ENCODE assay signal across 1 cellular context in the genomic region with DNA sequence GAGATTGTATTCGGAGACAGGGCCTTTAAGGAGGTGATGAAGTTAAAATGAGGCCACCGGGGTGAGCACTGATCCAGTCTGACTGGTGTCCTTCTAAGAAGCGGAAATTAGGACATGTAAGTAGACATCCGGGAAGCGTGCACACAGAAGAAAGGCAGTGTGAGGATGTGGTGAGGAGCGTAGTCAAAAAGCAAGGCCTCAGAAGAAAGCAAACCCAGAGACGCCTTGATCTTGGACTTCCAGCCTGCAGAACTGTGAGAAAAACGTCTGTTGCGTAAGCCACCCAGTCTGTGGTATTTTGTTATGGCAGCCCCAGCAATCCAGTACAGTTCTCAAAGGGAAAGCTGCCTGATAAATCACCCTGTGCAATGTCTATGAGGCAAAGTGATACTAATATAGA.
TF ChIP-seq lines count a peak whose summit lies in the region.

No MANE protein-coding gene starts in this region.

TF ChIP-seq in GM23338, 12 proteins besides CTCF, POLR2A, EP300 and RAD21:
- TF ChIP-seq CREB1 (CRISPR knock-in tag; IDR thresholded peaks at IDR 0.05; ENCODE audit: low read depth): no peak
- TF ChIP-seq, protein P1, sequence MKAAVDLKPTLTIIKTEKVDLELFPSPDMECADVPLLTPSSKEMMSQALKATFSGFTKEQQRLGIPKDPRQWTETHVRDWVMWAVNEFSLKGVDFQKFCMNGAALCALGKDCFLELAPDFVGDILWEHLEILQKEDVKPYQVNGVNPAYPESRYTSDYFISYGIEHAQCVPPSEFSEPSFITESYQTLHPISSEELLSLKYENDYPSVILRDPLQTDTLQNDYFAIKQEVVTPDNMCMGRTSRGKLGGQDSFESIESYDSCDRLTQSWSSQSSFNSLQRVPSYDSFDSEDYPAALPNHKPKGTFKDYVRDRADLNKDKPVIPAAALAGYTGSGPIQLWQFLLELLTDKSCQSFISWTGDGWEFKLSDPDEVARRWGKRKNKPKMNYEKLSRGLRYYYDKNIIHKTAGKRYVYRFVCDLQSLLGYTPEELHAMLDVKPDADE (IDR thresholded peaks at IDR 0.05): no peak
- no peak for TF ChIP-seq EZH2phosphoT487 (IDR thresholded peaks at IDR 0.05; ENCODE audit: unreplicated experiment)
- TF ChIP-seq STAT1 (IDR thresholded peaks at IDR 0.05; ENCODE audit: unreplicated experiment): no peak
- no peak for TF ChIP-seq JUNB (IDR thresholded peaks at IDR 0.05; ENCODE audit: unreplicated experiment)
- TF ChIP-seq, protein P2, sequence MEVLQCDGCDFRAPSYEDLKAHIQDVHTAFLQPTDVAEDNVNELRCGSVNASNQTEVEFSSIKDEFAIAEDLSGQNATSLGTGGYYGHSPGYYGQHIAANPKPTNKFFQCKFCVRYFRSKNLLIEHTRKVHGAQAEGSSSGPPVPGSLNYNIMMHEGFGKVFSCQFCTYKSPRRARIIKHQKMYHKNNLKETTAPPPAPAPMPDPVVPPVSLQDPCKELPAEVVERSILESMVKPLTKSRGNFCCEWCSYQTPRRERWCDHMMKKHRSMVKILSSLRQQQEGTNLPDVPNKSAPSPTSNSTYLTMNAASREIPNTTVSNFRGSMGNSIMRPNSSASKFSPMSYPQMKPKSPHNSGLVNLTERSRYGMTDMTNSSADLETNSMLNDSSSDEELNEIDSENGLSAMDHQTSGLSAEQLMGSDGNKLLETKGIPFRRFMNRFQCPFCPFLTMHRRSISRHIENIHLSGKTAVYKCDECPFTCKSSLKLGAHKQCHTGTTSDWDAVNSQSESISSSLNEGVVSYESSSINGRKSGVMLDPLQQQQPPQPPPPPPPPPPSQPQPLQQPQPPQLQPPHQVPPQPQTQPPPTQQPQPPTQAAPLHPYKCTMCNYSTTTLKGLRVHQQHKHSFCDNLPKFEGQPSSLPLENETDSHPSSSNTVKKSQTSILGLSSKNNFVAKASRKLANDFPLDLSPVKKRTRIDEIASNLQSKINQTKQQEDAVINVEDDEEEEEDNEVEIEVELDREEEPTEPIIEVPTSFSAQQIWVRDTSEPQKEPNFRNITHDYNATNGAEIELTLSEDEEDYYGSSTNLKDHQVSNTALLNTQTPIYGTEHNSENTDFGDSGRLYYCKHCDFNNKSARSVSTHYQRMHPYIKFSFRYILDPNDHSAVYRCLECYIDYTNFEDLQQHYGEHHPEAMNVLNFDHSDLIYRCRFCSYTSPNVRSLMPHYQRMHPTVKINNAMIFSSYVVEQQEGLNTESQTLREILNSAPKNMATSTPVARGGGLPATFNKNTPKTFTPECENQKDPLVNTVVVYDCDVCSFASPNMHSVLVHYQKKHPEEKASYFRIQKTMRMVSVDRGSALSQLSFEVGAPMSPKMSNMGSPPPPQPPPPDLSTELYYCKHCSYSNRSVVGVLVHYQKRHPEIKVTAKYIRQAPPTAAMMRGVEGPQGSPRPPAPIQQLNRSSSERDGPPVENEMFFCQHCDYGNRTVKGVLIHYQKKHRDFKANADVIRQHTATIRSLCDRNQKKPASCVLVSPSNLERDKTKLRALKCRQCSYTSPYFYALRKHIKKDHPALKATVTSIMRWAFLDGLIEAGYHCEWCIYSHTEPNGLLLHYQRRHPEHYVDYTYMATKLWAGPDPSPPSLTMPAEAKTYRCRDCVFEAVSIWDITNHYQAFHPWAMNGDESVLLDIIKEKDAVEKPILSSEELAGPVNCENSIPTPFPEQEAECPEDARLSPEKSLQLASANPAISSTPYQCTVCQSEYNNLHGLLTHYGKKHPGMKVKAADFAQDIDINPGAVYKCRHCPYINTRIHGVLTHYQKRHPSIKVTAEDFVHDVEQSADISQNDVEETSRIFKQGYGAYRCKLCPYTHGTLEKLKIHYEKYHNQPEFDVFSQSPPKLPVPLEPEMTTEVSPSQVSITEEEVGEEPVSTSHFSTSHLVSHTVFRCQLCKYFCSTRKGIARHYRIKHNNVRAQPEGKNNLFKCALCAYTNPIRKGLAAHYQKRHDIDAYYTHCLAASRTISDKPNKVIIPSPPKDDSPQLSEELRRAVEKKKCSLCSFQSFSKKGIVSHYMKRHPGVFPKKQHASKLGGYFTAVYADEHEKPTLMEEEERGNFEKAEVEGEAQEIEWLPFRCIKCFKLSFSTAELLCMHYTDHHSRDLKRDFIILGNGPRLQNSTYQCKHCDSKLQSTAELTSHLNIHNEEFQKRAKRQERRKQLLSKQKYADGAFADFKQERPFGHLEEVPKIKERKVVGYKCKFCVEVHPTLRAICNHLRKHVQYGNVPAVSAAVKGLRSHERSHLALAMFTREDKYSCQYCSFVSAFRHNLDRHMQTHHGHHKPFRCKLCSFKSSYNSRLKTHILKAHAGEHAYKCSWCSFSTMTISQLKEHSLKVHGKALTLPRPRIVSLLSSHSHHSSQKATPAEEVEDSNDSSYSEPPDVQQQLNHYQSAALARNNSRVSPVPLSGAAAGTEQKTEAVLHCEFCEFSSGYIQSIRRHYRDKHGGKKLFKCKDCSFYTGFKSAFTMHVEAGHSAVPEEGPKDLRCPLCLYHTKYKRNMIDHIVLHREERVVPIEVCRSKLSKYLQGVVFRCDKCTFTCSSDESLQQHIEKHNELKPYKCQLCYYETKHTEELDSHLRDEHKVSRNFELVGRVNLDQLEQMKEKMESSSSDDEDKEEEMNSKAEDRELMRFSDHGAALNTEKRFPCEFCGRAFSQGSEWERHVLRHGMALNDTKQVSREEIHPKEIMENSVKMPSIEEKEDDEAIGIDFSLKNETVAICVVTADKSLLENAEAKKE (CRISPR knock-in tag; IDR thresholded peaks at IDR 0.05): no peak
- no peak for TF ChIP-seq EZH2 (IDR thresholded peaks at IDR 0.05; ENCODE audit: low read depth, unreplicated experiment)
- no peak for TF ChIP-seq ZNF114 (CRISPR knock-in tag; IDR thresholded peaks at IDR 0.05)
- TF ChIP-seq ZNF331 (CRISPR knock-in tag; IDR thresholded peaks at IDR 0.05; ENCODE audit: low read depth): no peak
- TF ChIP-seq, protein P3, sequence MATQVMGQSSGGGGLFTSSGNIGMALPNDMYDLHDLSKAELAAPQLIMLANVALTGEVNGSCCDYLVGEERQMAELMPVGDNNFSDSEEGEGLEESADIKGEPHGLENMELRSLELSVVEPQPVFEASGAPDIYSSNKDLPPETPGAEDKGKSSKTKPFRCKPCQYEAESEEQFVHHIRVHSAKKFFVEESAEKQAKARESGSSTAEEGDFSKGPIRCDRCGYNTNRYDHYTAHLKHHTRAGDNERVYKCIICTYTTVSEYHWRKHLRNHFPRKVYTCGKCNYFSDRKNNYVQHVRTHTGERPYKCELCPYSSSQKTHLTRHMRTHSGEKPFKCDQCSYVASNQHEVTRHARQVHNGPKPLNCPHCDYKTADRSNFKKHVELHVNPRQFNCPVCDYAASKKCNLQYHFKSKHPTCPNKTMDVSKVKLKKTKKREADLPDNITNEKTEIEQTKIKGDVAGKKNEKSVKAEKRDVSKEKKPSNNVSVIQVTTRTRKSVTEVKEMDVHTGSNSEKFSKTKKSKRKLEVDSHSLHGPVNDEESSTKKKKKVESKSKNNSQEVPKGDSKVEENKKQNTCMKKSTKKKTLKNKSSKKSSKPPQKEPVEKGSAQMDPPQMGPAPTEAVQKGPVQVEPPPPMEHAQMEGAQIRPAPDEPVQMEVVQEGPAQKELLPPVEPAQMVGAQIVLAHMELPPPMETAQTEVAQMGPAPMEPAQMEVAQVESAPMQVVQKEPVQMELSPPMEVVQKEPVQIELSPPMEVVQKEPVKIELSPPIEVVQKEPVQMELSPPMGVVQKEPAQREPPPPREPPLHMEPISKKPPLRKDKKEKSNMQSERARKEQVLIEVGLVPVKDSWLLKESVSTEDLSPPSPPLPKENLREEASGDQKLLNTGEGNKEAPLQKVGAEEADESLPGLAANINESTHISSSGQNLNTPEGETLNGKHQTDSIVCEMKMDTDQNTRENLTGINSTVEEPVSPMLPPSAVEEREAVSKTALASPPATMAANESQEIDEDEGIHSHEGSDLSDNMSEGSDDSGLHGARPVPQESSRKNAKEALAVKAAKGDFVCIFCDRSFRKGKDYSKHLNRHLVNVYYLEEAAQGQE (IDR thresholded peaks at IDR 0.05; ENCODE audit: unreplicated experiment): no peak
- no peak for TF ChIP-seq NANOG (IDR thresholded peaks at IDR 0.05; ENCODE audit: borderline replicate concordance)
- no peak for TF ChIP-seq POLR2AphosphoS5 (IDR thresholded peaks at IDR 0.05; ENCODE audit: low read depth)
